In genomic region chr4:37685211-37685725, GRCh38 we compare ENCODE assay signal across 8 cellular contexts. TPM values are rescaled to one million over a fixed set of nuclear protein-coding genes. Genes with fewer than 3 reads are reported as not detected.
DNase-seq lines count a peak whose midpoint lies in the region; ATAC-seq, FAIRE-seq and TF ChIP-seq lines count a peak whose summit lies in the region.

No MANE protein-coding gene starts in this region.

- WGBS in urinary bladder: 2% methylated on average over 10 of the region's 10 CpGs

- no peak for TF ChIP-seq POLR2A in GM12892 (IDR thresholded peaks at IDR 0.05; ENCODE audit: low read depth, low read length)

- POLR2A ChIA-PET in A673 (lab: Charles Lee; ENCODE audit: low non-redundant PET): no interaction called here

- H3K9me3 ChIP-seq in A673 (ENCODE audit: low read depth, low read length, poor library complexity, severe bottlenecking): no peaks in the 10 kb centered on the region
- H3K9me3 ChIP-seq in duodenal mucosa (ENCODE audit: control insufficient read depth in 1 of 2, low read length in 2 of 2): no peaks in the 10 kb centered on the region
- H3K9me3 ChIP-seq in mucosa of stomach (ENCODE audit: control insufficient read depth, low read length): no peaks in the 10 kb centered on the region

- no peak for TF ChIP-seq CTCF in A673 (conservative IDR thresholded peaks at IDR 0.05; ENCODE audit: low read depth, low read length)

- intact Hi-C loops in A673 (cut with micrococcal nuclease; ENCODE audit: unreplicated experiment): no loop called here

- H3K9ac ChIP-seq in duodenal mucosa (ENCODE audit: low read depth in 1 of 2, low read length in 2 of 2): peak overlapping the region; percentile 83 to 85
- H3K9ac ChIP-seq in mucosa of stomach (ENCODE audit: low read length): peak overlapping the region; percentile 73

- H3K27ac ChIP-seq in A673 (ENCODE audit: low read depth, low read length, poor library complexity, severe bottlenecking) (peak overlapping the region; percentile 67), duodenal mucosa (ENCODE audit: low read depth, low read length) (peak overlapping the region; percentile 97), urinary bladder (ENCODE audit: low read depth) (peak overlapping the region; percentile 95)

- CTCF ChIA-PET in A673 (lab: Charles Lee): no interaction called here

- BruUV-seq in A673 (replicated peaks; lab: Mats Ljungman, UMichigan): TSS peak; percentile 62

- peak; percentile 17 for FAIRE-seq in GM12892 (lab: Jason Lieb, UNC)

- DNase-seq in A673 (ENCODE audit: low spot score) (peak; percentile 36), GM12892 (ENCODE audit: insufficient read length) (no peak), T-helper 2 cell (peak in 3 of 5 experiments; percentile 52 to 87 (median 74)), NCI-H526 treated with DMSO at 0.1 percent for 48 hours (lab: John Stamatoyannopoulos, UW) (no peak)

- H3K36me3 ChIP-seq in A673 (ENCODE audit: insufficient read depth, low read length, poor library complexity, severe bottlenecking) (no peaks in the 10 kb centered on the region), duodenal mucosa (ENCODE audit: control insufficient read depth in 1 of 2, insufficient read depth in 2 of 2, low read length in 2 of 2) (no peaks in the 10 kb centered on the region), mucosa of stomach (ENCODE audit: control insufficient read depth, insufficient read depth, low read length) (no peaks in the 10 kb centered on the region), urinary bladder (ENCODE audit: insufficient read depth) (no peaks in the 10 kb centered on the region)

- ATAC-seq in HG03565 (IDR thresholded peaks at IDR 0.05; ENCODE audit: unreplicated experiment): no peak

- H3K27me3 ChIP-seq in A673 (replicated peaks; ENCODE audit: insufficient read depth, low read depth, low read length, poor library complexity) (no peaks in the 10 kb centered on the region), duodenal mucosa (ENCODE audit: control insufficient read depth in 1 of 2, insufficient read depth in 2 of 2, low read length in 2 of 2) (no peaks in the 10 kb centered on the region), mucosa of stomach (ENCODE audit: control insufficient read depth, insufficient read depth, low read length) (no peaks in the 10 kb centered on the region)

- H3K4me1 ChIP-seq in A673 (ENCODE audit: insufficient read depth, low read length, poor library complexity, severe bottlenecking) (peaks cover 9% of the 10 kb centered on the region), duodenal mucosa (ENCODE audit: control insufficient read depth in 1 of 2, insufficient read depth in 2 of 2, low read length in 2 of 2) (peaks cover 31 to 34% of the 10 kb centered on the region in 2 donors), mucosa of stomach (ENCODE audit: control insufficient read depth, insufficient read depth, low read length) (peaks cover 34% of the 10 kb centered on the region), urinary bladder (ENCODE audit: insufficient read depth) (no peaks in the 10 kb centered on the region)

- H3K4me3 ChIP-seq in A673 (ENCODE audit: low read depth, low read length, poor library complexity, severe bottlenecking) (peak overlapping the region; percentile 69), duodenal mucosa (ENCODE audit: low read depth in 1 of 2, low read length in 2 of 2) (peak overlapping the region; percentile 82 to 85), mucosa of stomach (ENCODE audit: low read length) (peak overlapping the region; percentile 62), urinary bladder (ENCODE audit: low read depth, low read length) (peak overlapping the region; percentile 83)

RNA-seq across cellular contexts. Expression of gene RELL1, which starts 0.9 kb away (rescaled TPM):
- total RNA-seq in A673 (2021) (6.0 and 7.2 TPM in 2 replicates), urinary bladder (44.7 TPM)
- 2.0 TPM for polyA plus RNA-seq in GM12892 (2012; ENCODE audit: missing spikeins)
- polyA plus RNA-seq in urinary bladder: 7.6 TPM

Comparison
In these comparisons a context has a peak if more than half of its experiments do, and no peak if none do; other contexts are left out.
1. DNase-seq: peak in A673 (single experiment) and T-helper 2 cell (3 of 5); none in GM12892 (single experiment) and NCI-H526 treated with DMSO at 0.1 percent for 48 hours (single experiment).
2. Peak in every context shown above with its lines, with median percentiles within 50 percentile points of each other: H3K27ac ChIP-seq and H3K4me3 ChIP-seq.